11 cellular contexts compared by ENCODE assay signal in the genomic region with DNA sequence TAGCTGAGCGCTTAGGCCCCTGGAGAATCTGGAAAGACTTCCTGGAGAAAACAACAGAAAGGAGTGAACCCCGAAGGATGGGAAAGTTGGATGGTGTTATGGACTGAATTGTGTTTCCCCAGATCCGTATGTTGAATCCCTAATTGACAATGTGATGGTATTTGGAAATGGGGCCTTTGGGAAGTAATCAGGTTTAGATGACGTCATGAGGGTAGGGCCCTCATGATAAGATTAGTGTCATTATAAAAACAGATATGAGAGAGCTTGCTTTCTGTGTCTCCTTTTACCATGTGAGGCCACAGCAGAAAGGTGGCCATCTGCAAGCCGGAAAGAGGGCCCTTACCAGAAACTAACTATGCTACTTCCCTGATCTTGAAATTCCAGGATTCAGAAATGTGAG.
"Had no signal": no experiment of that assay in that cellular context is flagged by ENCODE, and none has a peak within 500 bp of the region (broad histone marks: within the 10 kb centered on the region; RNA-seq: fewer than 3 reads in every experiment).

No MANE protein-coding gene starts in this region.

- H3K27ac ChIP-seq: GM23248 had no signal

- H3K36me3 ChIP-seq: HAP-1 had no signal

- H3K9ac ChIP-seq: GM23248 had no signal

- ATAC-seq: GM23338, HCT116 had no signal

- DNase-seq: GM23248, GOT3, H7, H9, HCEC 1CT, HFFc6 had no signal

- H3K9me3 ChIP-seq: HAP-1 had no signal

- H3K4me2 ChIP-seq: GM23338 had no signal

- H3K4me3 ChIP-seq: GM23248, GM23338, HAP-1 had no signal

- H2AFZ ChIP-seq: GM23248, GM23338 had no signal

- FAIRE-seq: H1, H54 had no signal

- H3K4me1 ChIP-seq: HAP-1 had no signal
